8 cellular contexts compared by ENCODE assay signal in genomic region chr12:95473440-95473946, GRCh38. TPM values are rescaled to one million over a fixed set of nuclear protein-coding genes. Genes with fewer than 3 reads are reported as not detected.
DNase-seq lines count a peak whose midpoint lies in the region; ATAC-seq and TF ChIP-seq lines count a peak whose summit lies in the region.

No MANE protein-coding gene starts in this region.

- H3K9ac ChIP-seq in ES-I3 (ENCODE audit: low read depth, low read length) (peak overlapping the region; percentile 99), HUES48 (ENCODE audit: low read depth, low read length) (peak overlapping the region; percentile 96)

- ATAC-seq in GM21515 (IDR thresholded peaks at IDR 0.05; ENCODE audit: unreplicated experiment) = peak; percentile 39

- H3K27ac ChIP-seq in HUES48 (ENCODE audit: low read depth, low read length) (peak overlapping the region; percentile 76), SJSA1 (peak overlapping the region; percentile 70)

- peak overlapping the region; percentile 98 for H3K4me3 ChIP-seq in HUES48 (ENCODE audit: low read depth, low read length)
- H3K4me3 ChIP-seq in SJSA1 = peak overlapping the region; percentile 63
- H3K4me3 ChIP-seq in kidney epithelial cell (ENCODE audit: low read depth, low read length) = peak overlapping the region; percentile 72

- TF ChIP-seq CTCF in kidney epithelial cell (IDR thresholded peaks at IDR 0.05; ENCODE audit: insufficient read depth, low read length, poor library complexity, severe bottlenecking) = no peak

- no peaks in the 10 kb centered on the region for H3K9me3 ChIP-seq in ES-I3 (ENCODE audit: control insufficient read depth, insufficient read depth, low read length)
- no peaks in the 10 kb centered on the region for H3K9me3 ChIP-seq in HUES48 (ENCODE audit: control insufficient read depth, insufficient read depth, low read length)
- H3K9me3 ChIP-seq in SJSA1 (replicated peaks) = no peaks in the 10 kb centered on the region

- no peaks in the 10 kb centered on the region for H3K27me3 ChIP-seq in HUES48 (ENCODE audit: control insufficient read depth, insufficient read depth, low read length)
- H3K27me3 ChIP-seq in SJSA1 (replicated peaks) = no peaks in the 10 kb centered on the region
- H3K27me3 ChIP-seq in kidney epithelial cell (ENCODE audit: control insufficient read depth, insufficient read depth, low read length) = no peaks in the 10 kb centered on the region

- DNase-seq in SJSA1 (ENCODE audit: low read depth in 1 of 2, low spot score in 2 of 2) = peak in 1 of 2 experiments; percentile 66
- DNase-seq in central memory CD4-positive, alpha-beta T cell = peak; percentile 44
- no peak for DNase-seq in kidney epithelial cell (ENCODE audit: low read depth)
- peak; percentile 8 to 18 for DNase-seq in stimulated activated CD4-positive, alpha-beta T cell treated with anti-CD3 and anti-CD28 coated beads, Interleukin-2, amount 100 ng/mL, for 48 hours
- no peak for DNase-seq in cortex of kidney (lab: John Stamatoyannopoulos, UW)

- H3K4me1 ChIP-seq in ES-I3 (ENCODE audit: insufficient read depth, low read length) (no peaks in the 10 kb centered on the region), HUES48 (ENCODE audit: control insufficient read depth, insufficient read depth, low read length) (peaks cover 4% of the 10 kb centered on the region; the same call in 1 of the 2 replicates), SJSA1 (replicated peaks) (peaks cover 10% of the 10 kb centered on the region)

- no peaks in the 10 kb centered on the region; the same call in 1 of the 2 replicates for H3K36me3 ChIP-seq in ES-I3 (ENCODE audit: insufficient read depth, low read length)
- peaks cover 27% of the 10 kb centered on the region for H3K36me3 ChIP-seq in HUES48 (ENCODE audit: control insufficient read depth, insufficient read depth, low read length)
- peaks cover 42% of the 10 kb centered on the region for H3K36me3 ChIP-seq in SJSA1
- no peaks in the 10 kb centered on the region for H3K36me3 ChIP-seq in kidney epithelial cell (ENCODE audit: control insufficient read depth, insufficient read depth, low read length)

RNA-seq across cellular contexts. Expression of gene METAP2, which starts 0.5 kb away (rescaled TPM):
- total RNA-seq in SJSA1 (2014; rRNA removed; shearing (Covaris generic)) = 100 and 104 TPM in 2 replicates
- total RNA-seq in kidney epithelial cell = 48.9 and 62.2 TPM in 2 replicates

Comparison
In these comparisons a context has a peak if more than half of its experiments do, and no peak if none do; other contexts are left out.
1. DNase-seq: peak in central memory CD4-positive, alpha-beta T cell (single experiment) and stimulated activated CD4-positive, alpha-beta T cell treated with anti-CD3 and anti-CD28 coated beads, Interleukin-2, amount 100 ng/mL, for 48 hours (2 of 2); none in kidney epithelial cell (single experiment) and cortex of kidney (single experiment).
2. Peak in every context shown above with its lines, with median percentiles within 50 percentile points of each other: H3K4me3 ChIP-seq.